Comparison of ENCODE assay signal across 10 cellular contexts in genomic region chr2:85524567-85524923, GRCh38. TPM values are rescaled to one million over a fixed set of nuclear protein-coding genes. Genes with fewer than 3 reads are reported as not detected.
DNase-seq lines count a peak whose midpoint lies in the region; ATAC-seq and TF ChIP-seq lines count a peak whose summit lies in the region.
"Had no signal": no experiment of that assay in that cellular context is flagged by ENCODE, and none has a peak within 500 bp of the region (broad histone marks: within the 10 kb centered on the region; RNA-seq: fewer than 3 reads in every experiment).

No MANE protein-coding gene starts in this region.

- H3K27me3 ChIP-seq in SJCRH30: peaks cover 4% of the 10 kb centered on the region; the same call in 1 of the 2 replicates
- H3K27me3 ChIP-seq in right cardiac atrium (ENCODE audit: control insufficient read depth, insufficient read depth): no peaks in the 10 kb centered on the region
- H3K27me3 ChIP-seq in gastrocnemius medialis: no peaks in the 10 kb centered on the region

- ATAC-seq in right cardiac atrium (peak; percentile 70 to 79), gastrocnemius medialis (no peak), GM18498 (IDR thresholded peaks at IDR 0.05; ENCODE audit: unreplicated experiment) (no peak), HG02571 (IDR thresholded peaks at IDR 0.05; ENCODE audit: unreplicated experiment) (no peak)
- ATAC-seq: T-helper 17 cell had no signal

- 22% methylated on average over 4 of the region's 4 CpGs for WGBS in right cardiac atrium

- in situ Hi-C loops in gastrocnemius medialis (cut with MboI; ENCODE audit: low sequenced_read_pairs in 4 of 4): no loop called here

- peak overlapping the region; percentile 8; the same call in 1 of the 2 replicates for H3K27ac ChIP-seq in SJCRH30
- H3K27ac ChIP-seq in right cardiac atrium (ENCODE audit: low read length): peak overlapping the region; percentile 70
- H3K27ac ChIP-seq in gastrocnemius medialis: peak overlapping the region in 3 of 4 donors; percentile 29 to 59 (median 36)

- TF ChIP-seq POLR2A in gastrocnemius medialis (IDR thresholded peaks at IDR 0.05): no peak

- H3K4me1 ChIP-seq in SJCRH30 (peaks cover 26% of the 10 kb centered on the region), right cardiac atrium (ENCODE audit: control insufficient read depth, insufficient read depth, low read length) (peaks cover 6% of the 10 kb centered on the region), gastrocnemius medialis (no peaks in the 10 kb centered on the region)

- no peaks in the 10 kb centered on the region for H3K36me3 ChIP-seq in SJCRH30
- H3K36me3 ChIP-seq in gastrocnemius medialis: no peaks in the 10 kb centered on the region

- DNase-seq in GF-D8 (lab: John Stamatoyannopoulos, UW): peak; percentile 44
- DNase-seq in SJCRH30: peak; percentile 62 to 78
- DNase-seq in right cardiac atrium: no peak
- DNase-seq in gastrocnemius medialis: peak in 1 of 2 donors; percentile 9
- no peak for DNase-seq in activated T-cell treated with anti-CD3 and anti-CD28 coated beads, Interleukin-2, amount 50 U/mL, for 1 hour
- DNase-seq in mesenteric fat pad (ENCODE audit: low spot score): no peak
- DNase-seq: activated naive CD8-positive, alpha-beta T cell treated with anti-CD3 and anti-CD28 coated beads for 36 hours; T-helper 17 cell had no signal

- intact Hi-C loops in right cardiac atrium (cut with DNase I) (no loop called here), gastrocnemius medialis (cut with DNase I; ENCODE audit: low total_unique reads) (no loop called here)

- TF ChIP-seq CTCF in gastrocnemius medialis (IDR thresholded peaks at IDR 0.05 in 4 of 5, conservative IDR thresholded peaks at IDR 0.05 in 1 of 5): no peak

- no peak overlapping the region; the same call in 1 of the 2 replicates for H3K4me3 ChIP-seq in SJCRH30
- no peak overlapping the region for H3K4me3 ChIP-seq in right cardiac atrium (ENCODE audit: low read length)
- no peak overlapping the region for H3K4me3 ChIP-seq in gastrocnemius medialis

- H3K9me3 ChIP-seq in SJCRH30 (replicated peaks): no peaks in the 10 kb centered on the region
- H3K9me3 ChIP-seq in right cardiac atrium (ENCODE audit: control insufficient read depth, low read length): no peaks in the 10 kb centered on the region
- H3K9me3 ChIP-seq in gastrocnemius medialis: no peaks in the 10 kb centered on the region

RNA-seq across cellular contexts. Expression of gene MAT2A, which starts 14.4 kb away (rescaled TPM):
- 218 and 291 TPM in 2 replicates for total RNA-seq in SJCRH30 (2014; rRNA removed; shearing (Covaris generic))
- 100 to 1,000 TPM; 123 to 227 (median 144) TPM for total RNA-seq in right cardiac atrium
- polyA plus RNA-seq in right cardiac atrium: 76.4 TPM
- 100 to 1,000 TPM in 1 of 4 donors, 10 to 100 TPM in 3; 33.2 to 131 (median 56.0) TPM for total RNA-seq in gastrocnemius medialis
- 494 TPM for total RNA-seq in mesenteric fat pad

RNA-seq across cellular contexts. Expression of gene GGCX, which starts 36.7 kb away (rescaled TPM):
- total RNA-seq in SJCRH30 (2014; rRNA removed; shearing (Covaris generic)): 37.0 and 38.9 TPM in 2 replicates
- total RNA-seq in right cardiac atrium (10 to 100 TPM; 27.7 to 35.8 (median 30.8) TPM), gastrocnemius medialis (10 to 100 TPM; 18.3 to 33.1 (median 28.2) TPM), mesenteric fat pad (45.6 TPM)
- polyA plus RNA-seq in right cardiac atrium: 17.9 TPM

RNA-seq across cellular contexts. Expression of gene VAMP8, which starts 52.8 kb away (rescaled TPM):
- total RNA-seq in SJCRH30 (2014; rRNA removed; shearing (Covaris generic)): 51.3 and 54.7 TPM in 2 replicates
- total RNA-seq in right cardiac atrium (10 to 100 TPM; 30.3 to 38.3 (median 35.2) TPM), gastrocnemius medialis (10 to 100 TPM in 1 of 4 donors, 1 to 10 TPM in 3; 5.3 to 12.1 (median 7.1) TPM), mesenteric fat pad (73.3 TPM)
- polyA plus RNA-seq in right cardiac atrium: 24.9 TPM

RNA-seq across cellular contexts. Expression of gene VAMP5, which starts 59.7 kb away (rescaled TPM):
- total RNA-seq in SJCRH30 (2014; rRNA removed; shearing (Covaris generic)): not detected in 2 replicates
- 100 to 1,000 TPM in 1 of 4 donors, 10 to 100 TPM in 3; 79.1 to 113 (median 81.1) TPM for total RNA-seq in right cardiac atrium
- 127 TPM for polyA plus RNA-seq in right cardiac atrium
- 10 to 100 TPM; 19.9 to 47.0 (median 36.9) TPM for total RNA-seq in gastrocnemius medialis
- total RNA-seq in mesenteric fat pad: 70.3 TPM

Comparison
In these comparisons a context has a peak if more than half of its experiments do, and no peak if none do; other contexts are left out.
1. DNase-seq: peak in GF-D8 (single experiment) and SJCRH30 (2 of 2); none in right cardiac atrium (0 of 3), activated T-cell treated with anti-CD3 and anti-CD28 coated beads, Interleukin-2, amount 50 U/mL, for 1 hour (single experiment) and mesenteric fat pad (single experiment).
2. H3K27ac ChIP-seq: peak in every context shown above with its lines; median percentile 70 in right cardiac atrium; 36 in gastrocnemius medialis; 8 in SJCRH30.
3. ATAC-seq: peak in right cardiac atrium (2 of 2); none in gastrocnemius medialis (0 of 2), GM18498 (single experiment) and HG02571 (single experiment).